Comparison of ENCODE assay signal across 28 cellular contexts in the genomic region with DNA sequence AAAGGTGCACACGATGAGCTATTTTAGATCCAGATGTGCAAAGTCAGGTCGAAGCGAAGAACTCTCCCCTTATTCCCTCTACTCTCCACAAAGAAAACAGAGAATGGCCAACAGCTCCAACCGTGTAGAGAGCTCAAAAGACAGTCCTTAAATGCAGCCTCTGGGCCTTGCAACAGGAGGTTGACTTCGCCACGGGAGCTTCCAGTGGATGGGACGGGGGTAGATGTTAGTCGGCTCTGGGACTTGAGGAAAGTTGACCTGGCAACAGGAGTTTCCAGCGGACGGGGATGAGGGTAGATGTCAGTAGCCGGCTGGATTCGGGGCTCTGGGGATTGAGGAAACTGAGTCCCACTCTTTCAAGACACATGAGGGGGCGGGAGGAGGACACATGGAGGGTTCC.
"Had no signal": no experiment of that assay in that cellular context is flagged by ENCODE, and none has a peak within 500 bp of the region (broad histone marks: within the 10 kb centered on the region; RNA-seq: fewer than 3 reads in every experiment).

No MANE protein-coding gene starts in this region.

- H3K9me3 Mint-ChIP-seq: activated B cell treated with CpG ODN at 0.5 μM for 24 hours; activated naive CD4-positive, alpha-beta T cell treated with anti-CD3 and anti-CD28 coated beads, Interleukin-2, amount 10 ng/mL, durations not matched to agents 7 days and 5 days; activated naive CD8-positive, alpha-beta T cell treated with anti-CD3 and anti-CD28 coated beads, Interleukin-2, amount 10 ng/mL, durations not matched to agents 7 days and 5 days; activated T-cell treated with anti-CD3 and anti-CD28 coated beads, Interleukin-2, amount 50 U/mL, for 24 hours; effector memory CD8-positive, alpha-beta T cell; immature natural killer cell; naive thymus-derived CD8-positive, alpha-beta T cell; neural crest cell; T-cell; T-helper 2 cell treated with Interferon-gamma antibody and Interleukin-4, amounts not matched to agents 5 μg/mL and 100 μg/mL, for 36 hours had no signal

- ATAC-seq: activated CD8-positive, alpha-beta T cell treated with anti-CD3 and anti-CD28 coated beads, Interleukin-2, amount 10 ng/mL, durations not matched to agents 7 days and 5 days; effector memory CD8-positive, alpha-beta T cell; gastroesophageal sphincter; naive thymus-derived CD8-positive, alpha-beta T cell; T-cell had no signal

- DNase-seq: activated B cell treated with CpG ODN at 0.5 μM for 24 hours; activated CD8-positive, alpha-beta T cell treated with anti-CD3 and anti-CD28 coated beads, Interleukin-2, amount 10 ng/mL, durations not matched to agents 7 days and 5 days; activated gamma-delta T cell; activated naive CD4-positive, alpha-beta T cell treated with anti-CD3 and anti-CD28 coated beads, Interleukin-2, amount 10 ng/mL, durations not matched to agents 7 days and 5 days; activated naive CD8-positive, alpha-beta T cell treated with anti-CD3 and anti-CD28 coated beads, Interleukin-2, amount 10 ng/mL, durations not matched to agents 7 days and 5 days; activated T-cell treated with anti-CD3 and anti-CD28 coated beads, Interleukin-2, amount 50 U/mL, for 24 hours; cortex of kidney; effector memory CD8-positive, alpha-beta T cell; hypothalamus; immature natural killer cell; left ventricle myocardium inferior; midbrain; nucleus accumbens; stimulated activated CD4-positive, alpha-beta T cell treated with anti-CD3 and anti-CD28 coated beads, Interleukin-15, amount 100 ng/mL, for 24 hours; stimulated activated naive CD4-positive, alpha-beta T cell; T-cell; testis; transverse colon had no signal

- H3K4me1 ChIP-seq: ascending aorta, gastroesophageal sphincter, left ventricle myocardium inferior, parathyroid adenoma, right atrium auricular region, testis, transverse colon had no signal

- H3K9me3 ChIP-seq: ascending aorta, gastroesophageal sphincter, left ventricle myocardium inferior, right atrium auricular region, testis, transverse colon had no signal

- H3K9ac ChIP-seq: parathyroid adenoma had no signal

- H3K27me3 ChIP-seq: ascending aorta, cardiac muscle cell, right atrium auricular region, testis had no signal

- H3K27ac Mint-ChIP-seq: activated B cell treated with CpG ODN at 0.5 μM for 24 hours; activated CD8-positive, alpha-beta T cell treated with anti-CD3 and anti-CD28 coated beads, Interleukin-2, amount 10 ng/mL, durations not matched to agents 7 days and 5 days; activated naive CD4-positive, alpha-beta T cell treated with anti-CD3 and anti-CD28 coated beads, Interleukin-2, amount 10 ng/mL, durations not matched to agents 7 days and 5 days; activated naive CD8-positive, alpha-beta T cell treated with anti-CD3 and anti-CD28 coated beads, Interleukin-2, amount 10 ng/mL, durations not matched to agents 7 days and 5 days; activated T-cell treated with anti-CD3 and anti-CD28 coated beads, Interleukin-2, amount 50 U/mL, for 24 hours; brain; effector memory CD8-positive, alpha-beta T cell; immature natural killer cell; naive thymus-derived CD8-positive, alpha-beta T cell; T-cell; T-helper 2 cell treated with Interferon-gamma antibody and Interleukin-4, amounts not matched to agents 5 μg/mL and 100 μg/mL, for 36 hours had no signal

- H3K4me1 Mint-ChIP-seq: activated naive CD4-positive, alpha-beta T cell treated with anti-CD3 and anti-CD28 coated beads, Interleukin-2, amount 10 ng/mL, durations not matched to agents 7 days and 5 days; activated naive CD8-positive, alpha-beta T cell treated with anti-CD3 and anti-CD28 coated beads, Interleukin-2, amount 10 ng/mL, durations not matched to agents 7 days and 5 days; immature natural killer cell; naive thymus-derived CD8-positive, alpha-beta T cell; T-cell had no signal

- H3K36me3 ChIP-seq: ascending aorta, cardiac muscle cell, gastroesophageal sphincter, left ventricle myocardium inferior, right atrium auricular region, transverse colon had no signal

- H3K36me3 Mint-ChIP-seq: activated naive CD4-positive, alpha-beta T cell treated with anti-CD3 and anti-CD28 coated beads, Interleukin-2, amount 10 ng/mL, durations not matched to agents 7 days and 5 days; activated naive CD8-positive, alpha-beta T cell treated with anti-CD3 and anti-CD28 coated beads, Interleukin-2, amount 10 ng/mL, durations not matched to agents 7 days and 5 days; brain; immature natural killer cell; naive thymus-derived CD8-positive, alpha-beta T cell; T-cell had no signal

- H3K4me3 Mint-ChIP-seq: activated B cell treated with CpG ODN at 0.5 μM for 24 hours; activated CD8-positive, alpha-beta T cell treated with anti-CD3 and anti-CD28 coated beads, Interleukin-2, amount 10 ng/mL, durations not matched to agents 7 days and 5 days; activated naive CD4-positive, alpha-beta T cell treated with anti-CD3 and anti-CD28 coated beads, Interleukin-2, amount 10 ng/mL, durations not matched to agents 7 days and 5 days; activated naive CD8-positive, alpha-beta T cell treated with anti-CD3 and anti-CD28 coated beads, Interleukin-2, amount 10 ng/mL, durations not matched to agents 7 days and 5 days; activated T-cell treated with anti-CD3 and anti-CD28 coated beads, Interleukin-2, amount 50 U/mL, for 24 hours; brain; effector memory CD8-positive, alpha-beta T cell; immature natural killer cell; naive thymus-derived CD8-positive, alpha-beta T cell; neural crest cell; T-cell; T-helper 2 cell treated with Interferon-gamma antibody and Interleukin-4, amounts not matched to agents 5 μg/mL and 100 μg/mL, for 36 hours had no signal

- H3K4me3 ChIP-seq: ascending aorta, cardiac muscle cell, gastroesophageal sphincter, left ventricle myocardium inferior, right atrium auricular region, smooth muscle cell, testis, transverse colon had no signal

- H3K27ac ChIP-seq: ascending aorta, cardiac muscle cell, gastroesophageal sphincter, left ventricle myocardium inferior, parathyroid adenoma, right atrium auricular region, testis, transverse colon had no signal
